1 cellular context compared by ENCODE assay signal in genomic region chr17:41666336-41666680, GRCh38.
TF ChIP-seq lines count a peak whose summit lies in the region.

No MANE protein-coding gene starts in this region.

TF ChIP-seq in H1, 55 proteins besides CTCF, POLR2A, EP300 and RAD21:
- TF ChIP-seq PHF8 (conservative IDR thresholded peaks at IDR 0.05; ENCODE audit: low read depth, low read length): no peak
- TF ChIP-seq NRF1 (IDR thresholded peaks at IDR 0.05; ENCODE audit: low read depth, low read length): no peak
- TF ChIP-seq CHD7 (IDR thresholded peaks at IDR 0.05; ENCODE audit: insufficient replicate concordance, low read length): no peak
- TF ChIP-seq KDM1A (IDR thresholded peaks at IDR 0.05; ENCODE audit: borderline replicate concordance, low read length): no peak
- TF ChIP-seq BCL11A (IDR thresholded peaks at IDR 0.05; ENCODE audit: low read depth in 2 of 2, low read length in 2 of 2): no peak
- TF ChIP-seq E2F6 (IDR thresholded peaks at IDR 0.05): no peak
- TF ChIP-seq RXRA (IDR thresholded peaks at IDR 0.05; ENCODE audit: insufficient read depth, low read depth, low read length): no peak
- TF ChIP-seq POLR2AphosphoS5 (IDR thresholded peaks at IDR 0.05; ENCODE audit: low read depth, low read length): no peak
- no peak for TF ChIP-seq ATF2 (IDR thresholded peaks at IDR 0.05; ENCODE audit: low read length)
- no peak for TF ChIP-seq SIX5 (IDR thresholded peaks at IDR 0.05; ENCODE audit: low read depth, low read length)
- TF ChIP-seq JUND (IDR thresholded peaks at IDR 0.05; ENCODE audit: low read length): no peak
- TF ChIP-seq SRF (IDR thresholded peaks at IDR 0.05; ENCODE audit: low read depth, low read length): no peak
- no peak for TF ChIP-seq BRCA1 (IDR thresholded peaks at IDR 0.05; ENCODE audit: low read depth, low read length)
- TF ChIP-seq CREB1 (IDR thresholded peaks at IDR 0.05): no peak
- TF ChIP-seq CBX5 (IDR thresholded peaks at IDR 0.05; ENCODE audit: low read depth, low read length): no peak
- TF ChIP-seq MAFK (IDR thresholded peaks at IDR 0.05; ENCODE audit: low read depth, low read length): no peak
- TF ChIP-seq GABPA (IDR thresholded peaks at IDR 0.05; ENCODE audit: borderline replicate concordance, insufficient read depth, low read length): no peak
- TF ChIP-seq SUZ12 (IDR thresholded peaks at IDR 0.05; ENCODE audit: low read length): no peak
- no peak; a peak in 1 of 4 replicates for TF ChIP-seq HDAC2 (IDR thresholded peaks at IDR 0.05; ENCODE audit: borderline replicate concordance in 1 of 2, low read depth in 2 of 2, low read length in 2 of 2)
TF ChIP-seq in H1: peak in this region for 0.
